ENCODE assay signal across 16 cellular contexts in genomic region chr17:58316260-58316960, GRCh38. TPM values are rescaled to one million over a fixed set of nuclear protein-coding genes. Genes with fewer than 3 reads are reported as not detected.
DNase-seq lines count a peak whose midpoint lies in the region; FAIRE-seq and TF ChIP-seq lines count a peak whose summit lies in the region.
"Had no signal": no experiment of that assay in that cellular context is flagged by ENCODE, and none has a peak within 500 bp of the region (broad histone marks: within the 10 kb centered on the region; RNA-seq: fewer than 3 reads in every experiment).

No MANE protein-coding gene starts in this region.

- intact Hi-C loops in sigmoid colon (cut with DNase I): no loop called here

- H2BK20ac ChIP-seq in H1 (ENCODE audit: low read length): no peak overlapping the region

- no peak overlapping the region for H3K4me2 ChIP-seq in H1 (ENCODE audit: insufficient read depth in 1 of 2, low read depth in 2 of 2, low read length in 2 of 2)

- H3K79me1 ChIP-seq in H1 (ENCODE audit: low read depth, low read length): no peaks in the 10 kb centered on the region

- no peak overlapping the region for H2BK15ac ChIP-seq in H1 (ENCODE audit: low read length)

- H3K4me1 ChIP-seq in H1 (replicated peaks in 1 of 4; ENCODE audit: control insufficient read depth in 3 of 4, insufficient read depth in 4 of 4, low read length in 3 of 4) (no peaks in the 10 kb centered on the region), sigmoid colon (no peaks in the 10 kb centered on the region), SJCRH30 (peaks cover 16% of the 10 kb centered on the region)
- H3K4me1 ChIP-seq: tibial nerve had no signal

- H3K4ac ChIP-seq in H1 (replicated peaks; ENCODE audit: insufficient read length, low read depth, low read length): no peak overlapping the region

- H3K9ac ChIP-seq in H1 (replicated peaks in 1 of 4; ENCODE audit: extremely low read depth in 1 of 4, low read depth in 3 of 4, low read length in 3 of 4): no peak overlapping the region

- H4K91ac ChIP-seq in H1 (replicated peaks; ENCODE audit: insufficient read length, low read length): peak overlapping the region; percentile 6

- H3K18ac ChIP-seq in H1 (ENCODE audit: extremely low read depth, low read length): no peak overlapping the region

- no peak overlapping the region for H3K14ac ChIP-seq in H1 (ENCODE audit: insufficient read length)

- H3K27ac ChIP-seq in H1 (ENCODE audit: low read depth, low read length): no peak overlapping the region
- H3K27ac ChIP-seq in sigmoid colon: no peak overlapping the region
- no peak overlapping the region for H3K27ac ChIP-seq in SJCRH30
- H3K27ac ChIP-seq: tibial nerve had no signal

- H2BK5ac ChIP-seq in H1 (ENCODE audit: low read depth, low read length): no peak overlapping the region

- H3K36me3 ChIP-seq in H1 (ENCODE audit: control insufficient read depth in 2 of 4, insufficient read depth in 4 of 4, low read length in 3 of 4) (no peaks in the 10 kb centered on the region), sigmoid colon (no peaks in the 10 kb centered on the region), SJCRH30 (no peaks in the 10 kb centered on the region)

- no peaks in the 10 kb centered on the region for H3K9me3 ChIP-seq in H1 (ENCODE audit: insufficient read depth in 2 of 2, low read depth in 1 of 2, low read length in 1 of 2)
- no peaks in the 10 kb centered on the region for H3K9me3 ChIP-seq in sigmoid colon
- no peaks in the 10 kb centered on the region for H3K9me3 ChIP-seq in SJCRH30 (replicated peaks)
- H3K9me3 ChIP-seq: tibial nerve had no signal

- H2AFZ ChIP-seq in H1 (ENCODE audit: low read length): no peak overlapping the region

- CTCF ChIA-PET in H1 (lab: Charles Lee; ENCODE audit: partially characterized antibody): interaction anchor here (0.6 to 21.9 kb wide), 28 partner anchors 10 to 140 kb away, joined by 3 to 384 read pairs (median 6); partner anchors contain the start of genes RNF43, SUPT4H1 and TSPOAP1

- POLR2A ChIA-PET in H1 (lab: Charles Lee; ENCODE audit: partially characterized antibody): interaction anchor here (0.8 to 2.9 kb wide), 8 partner anchors 8 to 131 kb away, joined by 3 to 11 read pairs (median 6); partner anchors contain the start of gene SUPT4H1

- DNase-seq in activated CD8-positive, alpha-beta memory T cell treated with anti-CD3 and anti-CD28 coated beads for 24 hours: peak; percentile 53
- no peak for DNase-seq in activated CD8-positive, alpha-beta memory T cell treated with anti-CD3 and anti-CD28 coated beads, Interleukin-2, amount 50 U/mL, for 4 hours
- peak; percentile 3 for DNase-seq in GM12892 (ENCODE audit: insufficient read length)
- peak in 1 of 2 experiments; percentile 37 for DNase-seq in H1 (ENCODE audit: low read depth in 1 of 2, low spot score in 2 of 2)
- peak; percentile 56 for DNase-seq in sigmoid colon
- no peak for DNase-seq in SJCRH30
- no peak for DNase-seq in NCI-H526 treated with DMSO at 0.1 percent for 48 hours (lab: John Stamatoyannopoulos, UW)
- DNase-seq in DMS 273 (lab: John Stamatoyannopoulos, UW; ENCODE audit: unreplicated experiment): no peak
- DNase-seq: activated B cell treated with CpG ODN at 0.5 μM for 24 hours, Calu3, NCI-H1694, NCI-H510A had no signal

- H2BK12ac ChIP-seq in H1 (ENCODE audit: low read depth, low read length): no peak overlapping the region

- TF ChIP-seq POLR2A in GM12892 (IDR thresholded peaks at IDR 0.05; ENCODE audit: low read depth, low read length) (no peak), H1 (IDR thresholded peaks at IDR 0.05; ENCODE audit: control extremely low read depth in 1 of 2, low read depth in 2 of 2, low read length in 2 of 2) (no peak), sigmoid colon (IDR thresholded peaks at IDR 0.05) (no peak)

- H3K4me3 ChIP-seq in H1 (ENCODE audit: extremely low read depth in 1 of 4, insufficient read depth in 2 of 4, low read depth in 3 of 4, low read length in 4 of 4) (no peak overlapping the region), sigmoid colon (no peak overlapping the region), SJCRH30 (no peak overlapping the region)
- H3K4me3 ChIP-seq: tibial nerve had no signal

- 81% methylated on average over 8 of the region's 8 CpGs; no CpG with 5 or more reads in 1 of the 2 experiments for WGBS in H1 (ENCODE audit: extremely low coverage in 1 of 2, insufficient coverage in 1 of 2, insufficient read length in 1 of 2, insufficient replicate concordance in 2 of 2, low coverage in 1 of 2, low lambda C conversion rate in 2 of 2, missing lambda C conversion rate in 1 of 2), 2 experiments
- WGBS in sigmoid colon, 2 donors: 88 to 91% methylated on average over 8 of the region's 8 CpGs

- no peak overlapping the region for H2AK5ac ChIP-seq in H1 (ENCODE audit: low read depth, low read length)

- H3K56ac ChIP-seq in H1 (replicated peaks; ENCODE audit: insufficient read length, low read depth, low read length): no peak overlapping the region

- H2BK120ac ChIP-seq in H1 (replicated peaks; ENCODE audit: low read depth, low read length): no peak overlapping the region

- TF ChIP-seq RAD21 in H1 (IDR thresholded peaks at IDR 0.05 in 1 of 2, conservative IDR thresholded peaks at IDR 0.05 in 1 of 2; ENCODE audit: low read depth in 2 of 2, low read length in 2 of 2): no peak

- H4K5ac ChIP-seq in H1 (ENCODE audit: insufficient read length, low read depth, low read length): no peak overlapping the region

- H3K23ac ChIP-seq in H1 (ENCODE audit: insufficient read length): no peak overlapping the region

- TF ChIP-seq EP300 in H1 (IDR thresholded peaks at IDR 0.05; ENCODE audit: borderline replicate concordance in 1 of 2, low read depth in 2 of 2, low read length in 2 of 2) (no peak), sigmoid colon (IDR thresholded peaks at IDR 0.05) (no peak)

- H3K23me2 ChIP-seq in H1 (ENCODE audit: low read depth, low read length): no peaks in the 10 kb centered on the region; the same call in 1 of the 2 replicates

- no peaks in the 10 kb centered on the region for H3K79me2 ChIP-seq in H1 (ENCODE audit: control insufficient read depth in 1 of 2, insufficient read depth in 2 of 2, low read length in 2 of 2)

- H4K20me1 ChIP-seq in H1 (replicated peaks in 1 of 2; ENCODE audit: control insufficient read depth in 1 of 2, insufficient read depth in 2 of 2, low read length in 2 of 2): no peaks in the 10 kb centered on the region

- H4K8ac ChIP-seq in H1 (ENCODE audit: extremely low read depth, insufficient read depth, low read length): no peak overlapping the region

- FAIRE-seq in GM12892 (lab: Jason Lieb, UNC): no peak
- no peak for FAIRE-seq in H1 (lab: Jason Lieb, UNC)

- H3K27me3 ChIP-seq in H1 (replicated peaks in 1 of 4; ENCODE audit: control insufficient read depth in 3 of 4, extremely low read depth in 1 of 4, insufficient read depth in 3 of 4, low read length in 3 of 4): no peaks in the 10 kb centered on the region; a peak in 2 of 7 replicates
- H3K27me3 ChIP-seq in sigmoid colon: no peaks in the 10 kb centered on the region
- no peaks in the 10 kb centered on the region for H3K27me3 ChIP-seq in SJCRH30
- H3K27me3 ChIP-seq: tibial nerve had no signal

- TF ChIP-seq CTCF in H1 (IDR thresholded peaks at IDR 0.05; ENCODE audit: control extremely low read depth in 1 of 3, insufficient read depth in 1 of 3, low read depth in 1 of 3, low read length in 3 of 3) (no peak), sigmoid colon (IDR thresholded peaks at IDR 0.05) (no peak)

TF ChIP-seq in H1, 55 proteins besides CTCF, POLR2A, EP300 and RAD21 (continues in another document):
- TF ChIP-seq SUZ12 (IDR thresholded peaks at IDR 0.05; ENCODE audit: low read length): no peak

RNA-seq across cellular contexts. Expression of gene TSPOAP1, which starts 12.2 kb away (rescaled TPM):
- polyA plus RNA-seq in GM12892 (2012; ENCODE audit: missing spikeins): 5.0 TPM
- 9.2 and 9.8 TPM in 2 replicates for total RNA-seq in H1 (2021; fragmentation: NEBNext Ultra II Directional; extraction: Animal tissue kit (Norgen Biotek cat#: 25700))
- polyA plus RNA-seq in H1 (2011; rRNA removed): 7.6 and 9.8 TPM in 2 replicates
- polyA plus RNA-seq in H1 (2011; cell fraction: cytosol; rRNA removed): 13.8 TPM
- polyA plus RNA-seq in H1 (2011; cell fraction: nucleus; rRNA removed): 69.7 TPM
- 14.7 to 18.9 TPM (median 15.9 TPM) in 4 replicates for polyA plus RNA-seq in H1 (2012, experiment 1 of 2)
- polyA plus RNA-seq in H1 (2012, experiment 2 of 2): 6.2 TPM
- 4.8 TPM for polyA plus RNA-seq in H1 (2013, experiment 1 of 2)
- 4.1 TPM for polyA plus RNA-seq in H1 (2013, experiment 2 of 2)
- 2.9 and 6.6 TPM in 2 replicates for polyA minus RNA-seq in H1 (2011; rRNA and poly(A)+ RNA removed)
- 5.8 TPM for polyA minus RNA-seq in H1 (2011; cell fraction: cytosol; rRNA and poly(A)+ RNA removed)
- polyA minus RNA-seq in H1 (2011; cell fraction: nucleus; rRNA and poly(A)+ RNA removed): 8.9 TPM
- total RNA-seq in sigmoid colon: 10 to 100 TPM; 12.5 to 28.4 (median 17.0) TPM
- polyA plus RNA-seq in sigmoid colon: 1 to 10 TPM in 2 of 3 donors, under 1 TPM in 1; 0.69 to 7.2 (median 3.6) TPM
- 0.53 and 0.58 TPM in 2 replicates for total RNA-seq in SJCRH30 (2014; rRNA removed; shearing (Covaris generic))
- total RNA-seq: Calu3 had no signal

RNA-seq across cellular contexts. Expression of gene SUPT4H1, which starts 35.6 kb away (rescaled TPM):
- polyA plus RNA-seq in GM12892 (2012; ENCODE audit: missing spikeins): 94.9 TPM
- 103 and 112 TPM in 2 replicates for total RNA-seq in H1 (2021; fragmentation: NEBNext Ultra II Directional; extraction: Animal tissue kit (Norgen Biotek cat#: 25700))
- 115 and 143 TPM in 2 replicates for polyA plus RNA-seq in H1 (2011; rRNA removed)
- polyA plus RNA-seq in H1 (2011; cell fraction: cytosol; rRNA removed): 144 TPM
- polyA plus RNA-seq in H1 (2011; cell fraction: nucleus; rRNA removed): 67.4 TPM
- 166 to 180 TPM (median 170 TPM) in 4 replicates for polyA plus RNA-seq in H1 (2012, experiment 1 of 2)
- 181 TPM for polyA plus RNA-seq in H1 (2012, experiment 2 of 2)
- polyA plus RNA-seq in H1 (2013, experiment 1 of 2): 66.5 TPM
- 66.6 TPM for polyA plus RNA-seq in H1 (2013, experiment 2 of 2)
- polyA minus RNA-seq in H1 (2011; rRNA and poly(A)+ RNA removed): 73.5 and 87.0 TPM in 2 replicates
- 50.8 TPM for polyA minus RNA-seq in H1 (2011; cell fraction: cytosol; rRNA and poly(A)+ RNA removed)
- 33.5 TPM for polyA minus RNA-seq in H1 (2011; cell fraction: nucleus; rRNA and poly(A)+ RNA removed)
- total RNA-seq in sigmoid colon: 10 to 100 TPM; 50.5 to 65.3 (median 57.4) TPM
- 100 to 1,000 TPM in 1 of 3 donors, 10 to 100 TPM in 2; 90.1 to 114 (median 99.3) TPM for polyA plus RNA-seq in sigmoid colon
- total RNA-seq in SJCRH30 (2014; rRNA removed; shearing (Covaris generic)): 61.2 and 61.3 TPM in 2 replicates

RNA-seq across cellular contexts. Expression of gene MPO, which starts 35.7 kb away (rescaled TPM):
- not detected for polyA plus RNA-seq in GM12892 (2012; ENCODE audit: missing spikeins)
- total RNA-seq in H1 (2021; fragmentation: NEBNext Ultra II Directional; extraction: Animal tissue kit (Norgen Biotek cat#: 25700)): 0.74 TPM in 1 of 2 replicates, not detected in the other
- polyA plus RNA-seq in H1 (2011; rRNA removed) (0.06 and 0.13 TPM in 2 replicates), sigmoid colon (under 1 TPM in 1 of 3 donors, not detected in 2; 0.44 TPM)
- polyA plus RNA-seq in H1 (2011; cell fraction: cytosol; rRNA removed): 0.08 TPM
- 0.61 TPM for polyA plus RNA-seq in H1 (2011; cell fraction: nucleus; rRNA removed)
- polyA plus RNA-seq in H1 (2012, experiment 1 of 2): not detected in 4 replicates
- 0.04 TPM for polyA plus RNA-seq in H1 (2012, experiment 2 of 2)
- polyA plus RNA-seq in H1 (2013, experiment 1 of 2): 0.04 TPM
- 0.09 TPM for polyA plus RNA-seq in H1 (2013, experiment 2 of 2)
- not detected in 2 replicates for polyA minus RNA-seq in H1 (2011; rRNA and poly(A)+ RNA removed)
- not detected for polyA minus RNA-seq in H1 (2011; cell fraction: cytosol; rRNA and poly(A)+ RNA removed)
- polyA minus RNA-seq in H1 (2011; cell fraction: nucleus; rRNA and poly(A)+ RNA removed): not detected
- total RNA-seq in sigmoid colon: under 1 TPM in 1 of 4 donors, not detected in 3; 0.36 TPM
- total RNA-seq in SJCRH30 (2014; rRNA removed; shearing (Covaris generic)): 5.2 and 6.4 TPM in 2 replicates
- total RNA-seq: activated B cell treated with CpG ODN at 0.5 μM for 24 hours, Calu3, fibroblast of lung, LHCN-M2, PC-3, tibial nerve had no signal

Comparison
In these comparisons a context has a peak if more than half of its experiments do, and no peak if none do; other contexts are left out.
1. DNase-seq: peak in activated CD8-positive, alpha-beta memory T cell treated with anti-CD3 and anti-CD28 coated beads for 24 hours (single experiment), GM12892 (single experiment) and sigmoid colon (single experiment); none in activated CD8-positive, alpha-beta memory T cell treated with anti-CD3 and anti-CD28 coated beads, Interleukin-2, amount 50 U/mL, for 4 hours (single experiment), SJCRH30 (0 of 2), NCI-H526 treated with DMSO at 0.1 percent for 48 hours (single experiment) and DMS 273 (single experiment).